Comparison of ENCODE assay signal across 1 cellular context in genomic region chr12:117032593-117033381, GRCh38.
TF ChIP-seq lines count a peak whose summit lies in the region.

No MANE protein-coding gene starts in this region.

TF ChIP-seq in GM23338, 12 proteins besides CTCF, POLR2A, EP300 and RAD21 (continued from another document):
- TF ChIP-seq ZNF462 (CRISPR knock-in tag; IDR thresholded peaks at IDR 0.05): no peak
